ENCODE assay signal across 8 cellular contexts in genomic region chr3:39126532-39127071, GRCh38. TPM values are rescaled to one million over a fixed set of nuclear protein-coding genes. Genes with fewer than 3 reads are reported as not detected.
DNase-seq lines count a peak whose midpoint lies in the region; ATAC-seq, FAIRE-seq and TF ChIP-seq lines count a peak whose summit lies in the region.

No MANE protein-coding gene starts in this region.

- no peaks in the 10 kb centered on the region for H3K27me3 ChIP-seq in WERI-Rb-1 (ENCODE audit: insufficient read depth, low read depth, severe bottlenecking)

- H3K4me3 ChIP-seq in WERI-Rb-1 (ENCODE audit: low read depth, low read length), result no peak overlapping the region

- DNase-seq in D721Med (ENCODE audit: insufficient read length, low spot score) (no peak), WERI-Rb-1 (peak; percentile 71), foreskin melanocyte (peak; percentile 34), progenitor cell of endocrine pancreas (ENCODE audit: low spot score, unreplicated experiment) (no peak)
- no peak for DNase-seq in activated CD8-positive, alpha-beta memory T cell treated with anti-CD3 and anti-CD28 coated beads for 24 hours

- H3K4me3 Mint-ChIP-seq in progenitor cell of endocrine pancreas (ENCODE audit: low read depth), result no peak overlapping the region

- no peak for FAIRE-seq in D721Med (lab: Jason Lieb, UNC)

- ATAC-seq in HG03432 (IDR thresholded peaks at IDR 0.05; ENCODE audit: unreplicated experiment), result peak; percentile 34
- no peak for ATAC-seq in GM18870 (IDR thresholded peaks at IDR 0.05; ENCODE audit: unreplicated experiment)
- ATAC-seq in HG02885 (IDR thresholded peaks at IDR 0.05; ENCODE audit: poor library complexity, unreplicated experiment), result no peak

- peaks cover 33% of the 10 kb centered on the region for H3K4me1 Mint-ChIP-seq in progenitor cell of endocrine pancreas (ENCODE audit: low read depth)

- H3K9me3 ChIP-seq in WERI-Rb-1 (ENCODE audit: severe bottlenecking), result no peaks in the 10 kb centered on the region

- no peaks in the 10 kb centered on the region for H3K27me3 Mint-ChIP-seq in progenitor cell of endocrine pancreas

- H3K27ac ChIP-seq in WERI-Rb-1, result no peak overlapping the region

- no peaks in the 10 kb centered on the region for H3K36me3 ChIP-seq in WERI-Rb-1

- TF ChIP-seq CTCF in D721Med (IDR thresholded peaks at IDR 0.05; ENCODE audit: insufficient read depth, missing control alignments) (peak; percentile 66), WERI-Rb-1 (IDR thresholded peaks at IDR 0.05; ENCODE audit: low read depth, low read length) (peak; percentile 76), progenitor cell of endocrine pancreas (IDR thresholded peaks at IDR 0.05; ENCODE audit: unreplicated experiment) (peak; percentile 62)

- peaks cover 1% of the 10 kb centered on the region for H3K36me3 Mint-ChIP-seq in progenitor cell of endocrine pancreas (ENCODE audit: insufficient read depth)

- H3K27ac Mint-ChIP-seq in progenitor cell of endocrine pancreas, result peak overlapping the region; percentile 82

- H3K9me3 Mint-ChIP-seq in progenitor cell of endocrine pancreas (ENCODE audit: low read depth), result no peaks in the 10 kb centered on the region

RNA-seq across cellular contexts. Expression of gene TTC21A, which starts 19.1 kb away (rescaled TPM):
- 16.1 and 17.2 TPM in 2 replicates for total RNA-seq in progenitor cell of endocrine pancreas

RNA-seq across cellular contexts. Expression of gene GORASP1, which starts 19.2 kb away (rescaled TPM):
- total RNA-seq in progenitor cell of endocrine pancreas, result 64.3 and 72.8 TPM in 2 replicates

RNA-seq across cellular contexts. Expression of gene CSRNP1, which starts 26.8 kb away (rescaled TPM):
- total RNA-seq in progenitor cell of endocrine pancreas, result 6.6 and 6.7 TPM in 2 replicates

Comparison
In these comparisons a context has a peak if more than half of its experiments do, and no peak if none do; other contexts are left out.
1. DNase-seq: peak in WERI-Rb-1 (single experiment) and foreskin melanocyte (single experiment); none in D721Med (single experiment), progenitor cell of endocrine pancreas (single experiment) and activated CD8-positive, alpha-beta memory T cell treated with anti-CD3 and anti-CD28 coated beads for 24 hours (single experiment).
2. Peak in every context shown above with its lines, with median percentiles within 50 percentile points of each other: CTCF ChIP-seq.